In genomic region chr3:9536212-9536611, GRCh38 we compare ENCODE assay signal across 11 cellular contexts.
"Had no signal": no experiment of that assay in that cellular context is flagged by ENCODE, and none has a peak within 500 bp of the region (broad histone marks: within the 10 kb centered on the region; RNA-seq: fewer than 3 reads in every experiment).

No MANE protein-coding gene starts in this region.

- H3K4me1 Mint-ChIP-seq: GM23338, H9 had no signal

- H3K9me3 Mint-ChIP-seq: GM23338, H9, HFFc6 had no signal

- H3K9me3 ChIP-seq: HAP-1 had no signal

- DNase-seq: GM23248, GOT3, H7, H9, HCEC 1CT, HFFc6 had no signal

- H3K4me2 ChIP-seq: GM23338 had no signal

- H3K4me1 ChIP-seq: HAP-1 had no signal

- H3K4me3 Mint-ChIP-seq: GM23338, H9, HFFc6 had no signal

- ATAC-seq: GM23338, HCT116 had no signal

- H3K27ac Mint-ChIP-seq: GM23338, H9, HFFc6 had no signal

- FAIRE-seq: H1, H54 had no signal

- H3K4me3 ChIP-seq: GM23248, GM23338, HAP-1 had no signal

- H3K27ac ChIP-seq: GM23248 had no signal
